Comparison of ENCODE assay signal across 10 cellular contexts in genomic region chr6:28360961-28361360, GRCh38.
"Had no signal": no experiment of that assay in that cellular context is flagged by ENCODE, and none has a peak within 500 bp of the region (broad histone marks: within the 10 kb centered on the region; RNA-seq: fewer than 3 reads in every experiment).

No MANE protein-coding gene starts in this region.

- FAIRE-seq: H1, H54 had no signal

- DNase-seq: GM23248, GOT3, H9, HCEC 1CT, HFFc6 had no signal

- H2AFZ ChIP-seq: GM23248, GM23338 had no signal

- H3K9me3 ChIP-seq: HAP-1 had no signal

- H3K27ac ChIP-seq: GM23248 had no signal

- H3K4me3 ChIP-seq: GM23248, GM23338, HAP-1 had no signal

- H3K4me2 ChIP-seq: GM23338 had no signal

- H3K4me1 ChIP-seq: HAP-1 had no signal

- H3K9ac ChIP-seq: GM23248 had no signal

- ATAC-seq: GM23338, HCT116 had no signal
